11 cellular contexts compared by ENCODE assay signal in genomic region chr5:178331491-178331981, GRCh38.
DNase-seq lines count a peak whose midpoint lies in the region; ATAC-seq and TF ChIP-seq lines count a peak whose summit lies in the region.
"Had no signal": no experiment of that assay in that cellular context is flagged by ENCODE, and none has a peak within 500 bp of the region (broad histone marks: within the 10 kb centered on the region; RNA-seq: fewer than 3 reads in every experiment).

No MANE protein-coding gene starts in this region.

- DNase-seq in AG20443 (ENCODE audit: low spot score) (peak; percentile 37), RPMI7951 (ENCODE audit: low read depth) (peak; percentile 29), foreskin keratinocyte (no peak), nucleus accumbens (lab: John Stamatoyannopoulos, UW) (peak in 55 of 56 donors; percentile 40 to 92 (median 79)), dedifferentiated amniotic fluid mesenchymal stem cell (ENCODE audit: extremely low spot score) (no peak), foreskin melanocyte (no peak), COLO829 (ENCODE audit: low spot score) (no peak)
- DNase-seq: CD8-positive, alpha-beta memory T cell; naive B cell; T-helper 17 cell had no signal

- TF ChIP-seq CTCF in foreskin keratinocyte (conservative IDR thresholded peaks at IDR 0.05), result no peak

- no peak overlapping the region for H3K27ac ChIP-seq in foreskin keratinocyte

- no peaks in the 10 kb centered on the region for H3K4me1 ChIP-seq in foreskin keratinocyte

- peaks cover 13% of the 10 kb centered on the region for H3K27me3 ChIP-seq in foreskin keratinocyte

- peak; percentile 35 for ATAC-seq in foreskin keratinocyte
- no peak for ATAC-seq in GM21825 (IDR thresholded peaks at IDR 0.05; ENCODE audit: unreplicated experiment)
- ATAC-seq: T-helper 17 cell had no signal

Comparison
In these comparisons a context has a peak if more than half of its experiments do, and no peak if none do; other contexts are left out.
1. DNase-seq: peak in AG20443 (single experiment), RPMI7951 (single experiment) and nucleus accumbens (55 of 56); none in foreskin keratinocyte (0 of 2), dedifferentiated amniotic fluid mesenchymal stem cell (single experiment), foreskin melanocyte (single experiment) and COLO829 (single experiment).